25 cellular contexts compared by ENCODE assay signal in the genomic region with DNA sequence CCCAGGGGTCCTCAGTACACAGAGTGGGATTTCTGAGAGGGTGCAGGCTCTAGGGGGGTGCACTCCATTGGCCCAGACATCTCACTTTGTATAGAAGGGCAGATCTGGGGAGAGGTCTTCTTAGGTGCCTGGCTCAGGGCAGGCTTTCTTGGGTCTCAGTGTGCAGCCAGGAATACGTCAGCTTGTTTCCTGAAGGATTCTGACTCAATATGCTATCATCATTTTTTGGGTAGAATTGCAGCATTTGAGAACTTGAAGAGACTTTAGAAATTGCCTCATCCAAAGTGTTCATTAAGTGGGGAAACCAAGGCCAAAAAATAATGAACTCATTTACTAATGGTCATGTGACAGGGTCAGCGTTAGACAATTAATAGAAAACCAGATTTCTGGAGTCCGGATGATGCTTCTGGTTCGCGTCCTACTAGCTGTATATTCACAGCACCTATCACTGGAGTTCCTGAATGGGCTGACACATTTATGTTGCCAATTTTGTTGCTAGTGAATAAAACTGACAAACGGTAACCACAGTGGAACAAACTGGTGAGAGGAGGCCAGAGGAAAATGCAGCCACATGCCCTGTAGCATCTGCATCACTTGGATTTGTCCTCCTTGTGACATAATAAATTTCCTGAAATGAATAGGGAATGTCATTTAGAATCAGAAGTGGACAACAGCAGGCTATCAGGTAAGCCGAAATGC.
A peak's percentile ranks its signal among the peaks of the same experiment; 100 is the strongest.
DNase-seq lines count a peak whose midpoint lies in the region; ATAC-seq, FAIRE-seq and TF ChIP-seq lines count a peak whose summit lies in the region.
"Had no signal": no experiment of that assay in that cellular context is flagged by ENCODE, and none has a peak within 500 bp of the region (broad histone marks: within the 10 kb centered on the region; RNA-seq: fewer than 3 reads in every experiment).

No MANE protein-coding gene starts in this region.

- intact Hi-C loops in pancreas (cut with DNase I): no loop called here

- no peaks in the 10 kb centered on the region for H3K27me3 ChIP-seq in pancreas
- H3K27me3 ChIP-seq: BLaER1, dorsolateral prefrontal cortex, tibial nerve had no signal

- no peaks in the 10 kb centered on the region for H3K36me3 ChIP-seq in pancreas
- H3K36me3 ChIP-seq: BLaER1, tibial nerve had no signal

- H3K9me3 ChIP-seq in pancreas: no peaks in the 10 kb centered on the region
- H3K9me3 ChIP-seq: BLaER1, psoas muscle, tibial nerve had no signal

- ATAC-seq in HG03175 (IDR thresholded peaks at IDR 0.05; ENCODE audit: unreplicated experiment) (no peak), pancreas (no peak)
- ATAC-seq: activated CD8-positive, alpha-beta T cell treated with anti-CD3 and anti-CD28 coated beads for 36 hours; HCT116; psoas muscle; stimulated activated naive CD8-positive, alpha-beta T cell treated with anti-CD3 and anti-CD28 coated beads, Interleukin-15, amount 100 ng/mL, for 72 hours had no signal

- H3K27ac ChIP-seq in caudate nucleus (ENCODE audit: low read depth, low read length) (peak overlapping the region; percentile 33), pancreas (no peak overlapping the region)
- H3K27ac ChIP-seq: BLaER1, psoas muscle, tibial nerve had no signal

- FAIRE-seq in pancreas (lab: Jason Lieb, UNC): no peak
- FAIRE-seq: GM18507 had no signal

- H3K4me3 ChIP-seq in AG10803 (ENCODE audit: low read length): no peak overlapping the region
- H3K4me3 ChIP-seq in pancreas: no peak overlapping the region
- H3K4me3 ChIP-seq: BLaER1, dorsolateral prefrontal cortex, psoas muscle, tibial nerve had no signal

- WGBS in pancreas, 2 donors: 91% methylated on average over 7 of the region's 7 CpGs

- TF ChIP-seq CTCF in AG10803 (conservative IDR thresholded peaks at IDR 0.05; ENCODE audit: low read length) (no peak), pancreas (IDR thresholded peaks at IDR 0.05) (no peak)

- DNase-seq in AG10803 (ENCODE audit: low read depth) (peak; percentile 35), HCEC 1CT (peak; percentile 44), caudate nucleus (lab: John Stamatoyannopoulos, UW) (no peak), lung microvascular endothelial cell (ENCODE audit: low read depth in 2 of 2) (peak; percentile 3 to 70), NCI-H2107 (lab: John Stamatoyannopoulos, UW) (no peak), pancreas (no peak), ecto neural progenitor cell (ENCODE audit: low spot score) (no peak)
- DNase-seq: activated CD4-positive, CD25-positive, alpha-beta regulatory T cell treated with anti-CD3 and anti-CD28 coated beads, Interleukin-2, amount 50 U/mL, for 72 hours; activated CD8-positive, alpha-beta T cell treated with anti-CD3 and anti-CD28 coated beads for 36 hours; anterior cingulate cortex; DMS53; dorsolateral prefrontal cortex; foreskin melanocyte; GDM1; NCI-H1436 treated with DMSO at 0.1 percent for 48 hours; NCI-H446; NCI-H774; psoas muscle; stimulated activated naive CD8-positive, alpha-beta T cell treated with anti-CD3 and anti-CD28 coated beads, Interleukin-15, amount 100 ng/mL, for 72 hours; T-helper 1 cell had no signal

- H3K4me1 ChIP-seq in pancreas: no peaks in the 10 kb centered on the region
- H3K4me1 ChIP-seq: psoas muscle, tibial nerve had no signal

Comparison
In these comparisons a context has a peak if more than half of its experiments do, and no peak if none do; other contexts are left out.
1. DNase-seq: peak in AG10803 (single experiment), HCEC 1CT (single experiment) and lung microvascular endothelial cell (2 of 2); none in caudate nucleus (0 of 61), NCI-H2107 (single experiment), pancreas (0 of 6) and ecto neural progenitor cell (single experiment).